14 cellular contexts compared by ENCODE assay signal in genomic region chr22:19876314-19876940, GRCh38. TPM values are rescaled to one million over a fixed set of nuclear protein-coding genes. Genes with fewer than 3 reads are reported as not detected.
DNase-seq lines count a peak whose midpoint lies in the region; FAIRE-seq and TF ChIP-seq lines count a peak whose summit lies in the region.
"Had no signal": no experiment of that assay in that cellular context is flagged by ENCODE, and none has a peak within 500 bp of the region (broad histone marks: within the 10 kb centered on the region; RNA-seq: fewer than 3 reads in every experiment).

No MANE protein-coding gene starts in this region.

- intact Hi-C loops in posterior cingulate gyrus (cut with DNase I), result no loop called here

- TF ChIP-seq CTCF in LNCaP clone FGC (IDR thresholded peaks at IDR 0.05; ENCODE audit: control insufficient read depth, extremely low read depth, insufficient read depth) (0 out of 2 replicates have a peak, but pooled peaks have one; percentile 4), fibroblast of the aortic adventitia (IDR thresholded peaks at IDR 0.05; ENCODE audit: insufficient read depth, low read length) (no peak), D721Med (IDR thresholded peaks at IDR 0.05; ENCODE audit: insufficient read depth, missing control alignments) (no peak)

- peak; percentile 30 for DNase-seq in activated CD4-positive, CD25-positive, alpha-beta regulatory T cell treated with anti-CD3 and anti-CD28 coated beads, Interleukin-2, amount 50 U/mL, for 72 hours
- DNase-seq in activated CD4-positive, CD25-positive, alpha-beta regulatory T cell (lab: John Stamatoyannopoulos, UW), result no peak
- DNase-seq in LNCaP clone FGC (ENCODE audit: low read depth) (no peak), fibroblast of the aortic adventitia (ENCODE audit: low read depth) (peak; percentile 31), posterior cingulate gyrus (peak in 7 of 10 donors; percentile 2 to 70 (median 18)), D721Med (ENCODE audit: insufficient read length, low spot score) (no peak), activated gamma-delta T cell treated with Interleukin-2 at 50 U/mL for 16 hours (no peak), SIG-M5 treated with dmso at 0.1 percent for 504 hours (lab: John Stamatoyannopoulos, UW; ENCODE audit: unreplicated experiment) (no peak)
- DNase-seq: activated CD4-positive, alpha-beta T cell treated with anti-CD3 and anti-CD28 coated beads, Interleukin-2, amount 10 ng/mL, durations not matched to agents 7 days and 5 days; activated naive CD4-positive, alpha-beta T cell treated with Interleukin-2 at 50 U/mL for 16 hours; Calu3; esophagus squamous epithelium; NCI-H2081 treated with DMSO at 0.1 percent for 48 hours had no signal

- no peak for FAIRE-seq in D721Med (lab: Jason Lieb, UNC)
- FAIRE-seq: A204.1 had no signal

- H3K4me3 ChIP-seq in LNCaP clone FGC (ENCODE audit: low read depth, low read length) (no peak overlapping the region), fibroblast of the aortic adventitia (ENCODE audit: low read depth, low read length) (no peak overlapping the region)
- H3K4me3 ChIP-seq: esophagus squamous epithelium had no signal

RNA-seq across cellular contexts. Expression of gene GNB1L, which starts 21.8 kb away (rescaled TPM):
- total RNA-seq in fibroblast of the aortic adventitia (ENCODE audit: low replicate concordance), result 4.0 and 5.2 TPM in 2 replicates

RNA-seq across cellular contexts. Expression of gene RTL10, which starts 21.8 kb away (rescaled TPM):
- total RNA-seq in fibroblast of the aortic adventitia (ENCODE audit: low replicate concordance), result 5.9 and 10.8 TPM in 2 replicates

Comparison
In these comparisons a context has a peak if more than half of its experiments do, and no peak if none do; other contexts are left out.
1. DNase-seq: peak in activated CD4-positive, CD25-positive, alpha-beta regulatory T cell treated with anti-CD3 and anti-CD28 coated beads, Interleukin-2, amount 50 U/mL, for 72 hours (single experiment), fibroblast of the aortic adventitia (single experiment) and posterior cingulate gyrus (7 of 10); none in activated CD4-positive, CD25-positive, alpha-beta regulatory T cell (0 of 4), LNCaP clone FGC (single experiment), D721Med (single experiment), activated gamma-delta T cell treated with Interleukin-2 at 50 U/mL for 16 hours (single experiment) and SIG-M5 treated with dmso at 0.1 percent for 504 hours (single experiment).